28 cellular contexts compared by ENCODE assay signal in genomic region chrX:108558217-108558616, GRCh38.
"Had no signal": no experiment of that assay in that cellular context is flagged by ENCODE, and none has a peak within 500 bp of the region (broad histone marks: within the 10 kb centered on the region; RNA-seq: fewer than 3 reads in every experiment).

No MANE protein-coding gene starts in this region.

- H3K9me3 Mint-ChIP-seq: activated CD4-positive, alpha-beta T cell treated with anti-CD3 and anti-CD28 coated beads, Interleukin-2, amount 10 ng/mL, durations not matched to agents 7 days and 5 days; activated naive CD4-positive, alpha-beta T cell treated with anti-CD3 and anti-CD28 coated beads, Interleukin-2, amount 50 U/mL, for 24 hours; activated naive CD8-positive, alpha-beta T cell treated with anti-CD3 and anti-CD28 coated beads, Interleukin-2, amount 10 ng/mL, durations not matched to agents 7 days and 5 days; activated T-cell treated with anti-CD3 and anti-CD28 coated beads, Interleukin-2, amount 50 U/mL, for 24 hours; activated T-helper 2 cell treated with anti-CD3 and anti-CD28 coated beads, Interferon-gamma antibody, Interleukin-2, Interleukin-4, amounts not matched to agents 10 μg/mL and 5 μg/mL and 100 μg/mL, durations not matched to agents 14 hours and 24 hours and 36 hours; brain had no signal

- DNase-seq: activated CD4-positive, alpha-beta T cell treated with anti-CD3 and anti-CD28 coated beads, Interleukin-2, amount 10 ng/mL, durations not matched to agents 7 days and 5 days; activated CD4-positive, alpha-beta T cell treated with anti-CD3 and anti-CD28 coated beads, Interleukin-2, amount 50 U/mL, for 48 hours; activated CD4-positive, CD25-positive, alpha-beta regulatory T cell; activated CD8-positive, alpha-beta T cell treated with anti-CD3 and anti-CD28 coated beads, Interleukin-2, amount 10 ng/mL, durations not matched to agents 7 days and 5 days; activated gamma-delta T cell; activated naive CD4-positive, alpha-beta T cell treated with Interleukin-2 at 50 U/mL for 16 hours; activated naive CD8-positive, alpha-beta T cell treated with anti-CD3 and anti-CD28 coated beads, Interleukin-2, amount 10 ng/mL, durations not matched to agents 7 days and 5 days; activated T-cell treated with anti-CD3 and anti-CD28 coated beads, Interleukin-2, amount 50 U/mL, for 24 hours; caudate nucleus; cerebellar nuclear complex; NCI-H1105; NCI-H1417 treated with DMSO at 0.1 percent for 48 hours; NCI-H187 treated with DMSO at 0.1 percent for 48 hours; NCI-H2081; NCI-H2171 treated with DMSO at 0.1 percent for 48 hours; NCI-H2227 treated with DMSO at 0.1 percent for 48 hours; NCI-H446 treated with DMSO at 0.1 percent for 48 hours; NCI-H524 treated with DMSO at 0.1 percent for 48 hours; NK-92 treated with Interleukin-12 subunit alpha and Interleukin-12 subunit beta, amount 100 ng/mL, for 24 hours; PC-9; Right ventricle myocardium superior; SW 1271; T-helper 1 cell; T-helper 2 cell; T-helper 9 cell had no signal

- H3K4me1 Mint-ChIP-seq: activated CD4-positive, alpha-beta T cell treated with anti-CD3 and anti-CD28 coated beads, Interleukin-2, amount 10 ng/mL, durations not matched to agents 7 days and 5 days; activated naive CD4-positive, alpha-beta T cell treated with anti-CD3 and anti-CD28 coated beads, Interleukin-2, amount 50 U/mL, for 24 hours; activated naive CD8-positive, alpha-beta T cell treated with anti-CD3 and anti-CD28 coated beads, Interleukin-2, amount 10 ng/mL, durations not matched to agents 7 days and 5 days; brain had no signal

- H3K27ac Mint-ChIP-seq: activated CD4-positive, alpha-beta T cell treated with anti-CD3 and anti-CD28 coated beads, Interleukin-2, amount 10 ng/mL, durations not matched to agents 7 days and 5 days; activated CD8-positive, alpha-beta T cell treated with anti-CD3 and anti-CD28 coated beads, Interleukin-2, amount 10 ng/mL, durations not matched to agents 7 days and 5 days; activated naive CD4-positive, alpha-beta T cell treated with anti-CD3 and anti-CD28 coated beads, Interleukin-2, amount 50 U/mL, for 24 hours; activated naive CD8-positive, alpha-beta T cell treated with anti-CD3 and anti-CD28 coated beads, Interleukin-2, amount 10 ng/mL, durations not matched to agents 7 days and 5 days; activated T-cell treated with anti-CD3 and anti-CD28 coated beads, Interleukin-2, amount 50 U/mL, for 24 hours; activated T-helper 2 cell treated with anti-CD3 and anti-CD28 coated beads, Interferon-gamma antibody, Interleukin-2, Interleukin-4, amounts not matched to agents 10 μg/mL and 5 μg/mL and 100 μg/mL, durations not matched to agents 14 hours and 24 hours and 36 hours; brain had no signal

- H3K4me3 Mint-ChIP-seq: activated CD4-positive, alpha-beta T cell treated with anti-CD3 and anti-CD28 coated beads, Interleukin-2, amount 10 ng/mL, durations not matched to agents 7 days and 5 days; activated CD8-positive, alpha-beta T cell treated with anti-CD3 and anti-CD28 coated beads, Interleukin-2, amount 10 ng/mL, durations not matched to agents 7 days and 5 days; activated naive CD4-positive, alpha-beta T cell treated with anti-CD3 and anti-CD28 coated beads, Interleukin-2, amount 50 U/mL, for 24 hours; activated naive CD8-positive, alpha-beta T cell treated with anti-CD3 and anti-CD28 coated beads, Interleukin-2, amount 10 ng/mL, durations not matched to agents 7 days and 5 days; activated T-cell treated with anti-CD3 and anti-CD28 coated beads, Interleukin-2, amount 50 U/mL, for 24 hours; brain had no signal

- H3K27me3 Mint-ChIP-seq: activated CD4-positive, alpha-beta T cell treated with anti-CD3 and anti-CD28 coated beads, Interleukin-2, amount 10 ng/mL, durations not matched to agents 7 days and 5 days; activated naive CD4-positive, alpha-beta T cell treated with anti-CD3 and anti-CD28 coated beads, Interleukin-2, amount 50 U/mL, for 24 hours; activated naive CD8-positive, alpha-beta T cell treated with anti-CD3 and anti-CD28 coated beads, Interleukin-2, amount 10 ng/mL, durations not matched to agents 7 days and 5 days; brain had no signal

- H3K36me3 Mint-ChIP-seq: activated naive CD4-positive, alpha-beta T cell treated with anti-CD3 and anti-CD28 coated beads, Interleukin-2, amount 50 U/mL, for 24 hours; activated naive CD8-positive, alpha-beta T cell treated with anti-CD3 and anti-CD28 coated beads, Interleukin-2, amount 10 ng/mL, durations not matched to agents 7 days and 5 days had no signal

- ATAC-seq: activated CD8-positive, alpha-beta T cell treated with anti-CD3 and anti-CD28 coated beads, Interleukin-2, amount 10 ng/mL, durations not matched to agents 7 days and 5 days had no signal
